Comparison of ENCODE assay signal across 18 cellular contexts in the genomic region with DNA sequence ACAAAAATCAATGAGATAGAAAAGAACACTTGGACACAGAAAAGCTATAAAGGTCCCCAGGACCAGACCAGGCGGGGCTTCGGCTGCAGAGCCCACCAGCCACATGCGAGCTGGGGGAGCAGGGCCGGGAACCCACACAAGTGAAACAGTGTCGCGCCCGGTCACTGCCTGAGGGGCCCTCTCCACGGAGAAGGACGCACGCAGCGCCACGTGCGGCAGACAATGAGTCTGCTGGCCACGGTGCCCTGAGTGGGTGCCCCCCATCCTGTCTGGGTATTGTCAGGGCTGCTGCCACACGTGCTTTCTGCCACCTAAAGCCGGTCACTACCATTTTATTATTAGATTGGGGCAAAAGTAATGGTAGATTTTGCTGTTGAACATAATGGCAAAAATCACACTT.
"Had no signal": no experiment of that assay in that cellular context is flagged by ENCODE, and none has a peak within 500 bp of the region (broad histone marks: within the 10 kb centered on the region; RNA-seq: fewer than 3 reads in every experiment).

No MANE protein-coding gene starts in this region.

- H3K9me3 Mint-ChIP-seq: activated CD4-positive, alpha-beta T cell treated with anti-CD3 and anti-CD28 coated beads, Interleukin-2, amount 10 ng/mL, durations not matched to agents 24 days and 14 days; activated CD8-positive, alpha-beta T cell treated with anti-CD3 and anti-CD28 coated beads for 36 hours; activated naive CD4-positive, alpha-beta T cell treated with anti-CD3 and anti-CD28 coated beads, Interleukin-2, amount 50 U/mL, for 24 hours; activated T-cell treated with anti-CD3 and anti-CD28 coated beads, Interleukin-2, amount 50 U/mL, for 72 hours; mesothelial cell of epicardium; natural killer cell treated with Interleukin-12 subunit alpha and Interleukin-12 subunit beta and Interleukin-15 and Interleukin-18, amount 100 ng/mL, for 72 hours; stimulated activated naive CD8-positive, alpha-beta T cell treated with anti-CD3 and anti-CD28 coated beads, Interleukin-15, amount 100 ng/mL, for 72 hours; T-helper 1 cell treated with Interleukin-12 subunit alpha and Interleukin-12 subunit beta and Interleukin-4 antibody, amounts not matched to agents 30 μg/mL and 1 μg/mL, for 36 hours had no signal

- H3K4me1 Mint-ChIP-seq: activated naive CD4-positive, alpha-beta T cell treated with anti-CD3 and anti-CD28 coated beads, Interleukin-2, amount 50 U/mL, for 24 hours; stimulated activated naive CD8-positive, alpha-beta T cell treated with anti-CD3 and anti-CD28 coated beads, Interleukin-15, amount 100 ng/mL, for 72 hours had no signal

- H3K27ac ChIP-seq: ascending aorta, epithelial cell of prostate, hepatocyte, suprapubic skin, transverse colon had no signal

- H3K4me3 ChIP-seq: ascending aorta, hepatocyte, lung, suprapubic skin, transverse colon had no signal

- ATAC-seq: activated CD8-positive, alpha-beta T cell treated with anti-CD3 and anti-CD28 coated beads for 36 hours; activated T-cell treated with anti-CD3 and anti-CD28 coated beads, Interleukin-2, amount 50 U/mL, for 72 hours; natural killer cell treated with Interleukin-12 subunit alpha and Interleukin-12 subunit beta and Interleukin-15 and Interleukin-18, amount 100 ng/mL, for 72 hours; stimulated activated naive CD8-positive, alpha-beta T cell treated with anti-CD3 and anti-CD28 coated beads, Interleukin-15, amount 100 ng/mL, for 72 hours had no signal

- H3K36me3 ChIP-seq: ascending aorta, suprapubic skin, transverse colon had no signal

- H3K27me3 ChIP-seq: ascending aorta, hepatocyte had no signal

- DNase-seq: activated CD4-positive, alpha-beta T cell treated with anti-CD3 and anti-CD28 coated beads, Interleukin-2, amount 10 ng/mL, durations not matched to agents 24 days and 14 days; activated CD8-positive, alpha-beta T cell treated with anti-CD3 and anti-CD28 coated beads for 36 hours; activated effector memory CD4-positive, alpha-beta T cell treated with anti-CD3 and anti-CD28 coated beads, Interleukin-2, amount 50 U/mL, for 16 hours; activated T-cell treated with anti-CD3 and anti-CD28 coated beads, Interleukin-2, amount 50 U/mL, for 72 hours; dermis blood vessel endothelial cell; foreskin fibroblast; stimulated activated CD4-positive, alpha-beta T cell treated with anti-CD3 and anti-CD28 coated beads, Interleukin-2, amount 100 ng/mL, for 48 hours; stimulated activated naive CD8-positive, alpha-beta T cell treated with anti-CD3 and anti-CD28 coated beads, Interleukin-15, amount 100 ng/mL, for 72 hours; transverse colon had no signal

- H3K4me3 Mint-ChIP-seq: activated CD4-positive, alpha-beta T cell treated with anti-CD3 and anti-CD28 coated beads, Interleukin-2, amount 10 ng/mL, durations not matched to agents 24 days and 14 days; activated CD8-positive, alpha-beta T cell treated with anti-CD3 and anti-CD28 coated beads for 36 hours; activated naive CD4-positive, alpha-beta T cell treated with anti-CD3 and anti-CD28 coated beads, Interleukin-2, amount 50 U/mL, for 24 hours; activated T-cell treated with anti-CD3 and anti-CD28 coated beads, Interleukin-2, amount 50 U/mL, for 72 hours; mesothelial cell of epicardium; natural killer cell treated with Interleukin-12 subunit alpha and Interleukin-12 subunit beta and Interleukin-15 and Interleukin-18, amount 100 ng/mL, for 72 hours; stimulated activated naive CD8-positive, alpha-beta T cell treated with anti-CD3 and anti-CD28 coated beads, Interleukin-15, amount 100 ng/mL, for 72 hours; T-helper 1 cell treated with Interleukin-12 subunit alpha and Interleukin-12 subunit beta and Interleukin-4 antibody, amounts not matched to agents 30 μg/mL and 1 μg/mL, for 36 hours had no signal

- H3K9me3 ChIP-seq: ascending aorta, suprapubic skin, transverse colon had no signal

- H3K27ac Mint-ChIP-seq: activated CD4-positive, alpha-beta T cell treated with anti-CD3 and anti-CD28 coated beads, Interleukin-2, amount 10 ng/mL, durations not matched to agents 24 days and 14 days; activated CD8-positive, alpha-beta T cell treated with anti-CD3 and anti-CD28 coated beads for 36 hours; activated T-cell treated with anti-CD3 and anti-CD28 coated beads, Interleukin-2, amount 50 U/mL, for 72 hours; mesothelial cell of epicardium; natural killer cell treated with Interleukin-12 subunit alpha and Interleukin-12 subunit beta and Interleukin-15 and Interleukin-18, amount 100 ng/mL, for 72 hours; stimulated activated naive CD8-positive, alpha-beta T cell treated with anti-CD3 and anti-CD28 coated beads, Interleukin-15, amount 100 ng/mL, for 72 hours; T-helper 1 cell treated with Interleukin-12 subunit alpha and Interleukin-12 subunit beta and Interleukin-4 antibody, amounts not matched to agents 30 μg/mL and 1 μg/mL, for 36 hours had no signal

- H3K4me1 ChIP-seq: ascending aorta, suprapubic skin, transverse colon had no signal

- H3K4me2 ChIP-seq: hepatocyte had no signal

- H3K36me3 Mint-ChIP-seq: activated naive CD4-positive, alpha-beta T cell treated with anti-CD3 and anti-CD28 coated beads, Interleukin-2, amount 50 U/mL, for 24 hours; mesothelial cell of epicardium; natural killer cell treated with Interleukin-12 subunit alpha and Interleukin-12 subunit beta and Interleukin-15 and Interleukin-18, amount 100 ng/mL, for 72 hours had no signal
